Comparison of ENCODE assay signal across 18 cellular contexts in the genomic region with DNA sequence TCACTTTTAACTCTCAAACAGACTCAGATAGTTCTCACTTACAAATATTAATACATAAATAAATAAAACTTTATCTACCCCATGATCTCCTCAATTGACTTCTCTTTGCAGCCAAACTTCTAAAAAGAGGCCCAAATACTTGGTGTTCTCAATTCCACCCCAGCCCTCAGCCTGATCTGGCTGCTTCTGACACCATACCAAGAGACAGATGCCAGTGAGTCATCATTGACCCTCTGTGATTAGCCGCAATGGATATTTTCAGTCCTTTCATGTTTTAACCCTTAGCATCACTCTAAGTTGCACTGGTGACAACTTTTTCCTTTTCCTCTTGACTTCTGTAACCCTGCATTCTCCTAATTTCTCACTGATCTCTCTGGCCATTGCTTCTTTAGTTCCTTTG.
DNase-seq lines count a peak whose midpoint lies in the region; ATAC-seq and TF ChIP-seq lines count a peak whose summit lies in the region.
"Had no signal": no experiment of that assay in that cellular context is flagged by ENCODE, and none has a peak within 500 bp of the region (broad histone marks: within the 10 kb centered on the region; RNA-seq: fewer than 3 reads in every experiment).

No MANE protein-coding gene starts in this region.

- H3K9me3 Mint-ChIP-seq in glutamatergic neuron (ENCODE audit: unreplicated experiment): no peaks in the 10 kb centered on the region
- no peaks in the 10 kb centered on the region for H3K9me3 Mint-ChIP-seq in activated naive CD4-positive, alpha-beta T cell treated with anti-CD3 and anti-CD28 coated beads for 36 hours
- H3K9me3 Mint-ChIP-seq: stimulated activated naive B cell treated with anti-CD40 and anti-IgM and Interleukin-4, amounts not matched to agents 10 μg/mL and 1 μg/mL and 100 μg/mL, for 72 hours; T-helper 1 cell treated with Interleukin-12 subunit alpha and Interleukin-12 subunit beta and Interleukin-4 antibody, amounts not matched to agents 30 μg/mL and 1 μg/mL, for 36 hours had no signal

- no peaks in the 10 kb centered on the region for H3K4me1 ChIP-seq in left lung
- H3K4me1 ChIP-seq: uterus had no signal

- no peak overlapping the region for H3K27ac Mint-ChIP-seq in glutamatergic neuron (ENCODE audit: unreplicated experiment)
- H3K27ac Mint-ChIP-seq in activated naive CD4-positive, alpha-beta T cell treated with anti-CD3 and anti-CD28 coated beads for 36 hours: no peak overlapping the region
- H3K27ac Mint-ChIP-seq: activated CD4-positive, alpha-beta T cell treated with anti-CD3 and anti-CD28 coated beads, Interleukin-2, amount 10 ng/mL, durations not matched to agents 24 days and 14 days; naive thymus-derived CD4-positive, alpha-beta T cell; stimulated activated naive B cell treated with anti-CD40 and anti-IgM and Interleukin-4, amounts not matched to agents 10 μg/mL and 1 μg/mL and 100 μg/mL, for 72 hours; T-helper 1 cell treated with Interleukin-12 subunit alpha and Interleukin-12 subunit beta and Interleukin-4 antibody, amounts not matched to agents 30 μg/mL and 1 μg/mL, for 36 hours had no signal

- no peaks in the 10 kb centered on the region for H3K9me3 ChIP-seq in left lung
- H3K9me3 ChIP-seq: BLaER1 treated with 17β-estradiol and CSF1 and Interleukin-3, amounts not matched to agents 10 nM and 100 nM; uterus had no signal

- H3K36me3 Mint-ChIP-seq in glutamatergic neuron (ENCODE audit: unreplicated experiment): no peaks in the 10 kb centered on the region
- no peaks in the 10 kb centered on the region for H3K36me3 Mint-ChIP-seq in activated naive CD4-positive, alpha-beta T cell treated with anti-CD3 and anti-CD28 coated beads for 36 hours (ENCODE audit: low read depth)
- H3K36me3 Mint-ChIP-seq: stimulated activated naive B cell treated with anti-CD40 and anti-IgM and Interleukin-4, amounts not matched to agents 10 μg/mL and 1 μg/mL and 100 μg/mL, for 72 hours had no signal

- H3K4me3 ChIP-seq in brain microvascular endothelial cell (ENCODE audit: low read depth, low read length) (no peak overlapping the region), left lung (no peak overlapping the region)
- H3K4me3 ChIP-seq: BLaER1 treated with 17β-estradiol and CSF1 and Interleukin-3, amounts not matched to agents 10 nM and 100 nM; uterus had no signal

- H3K36me3 ChIP-seq in brain microvascular endothelial cell (replicated peaks) (no peaks in the 10 kb centered on the region), left lung (no peaks in the 10 kb centered on the region)
- H3K36me3 ChIP-seq: BLaER1 treated with 17β-estradiol and CSF1 and Interleukin-3, amounts not matched to agents 10 nM and 100 nM; uterus had no signal

- TF ChIP-seq CTCF in brain microvascular endothelial cell (IDR thresholded peaks at IDR 0.05; ENCODE audit: low read depth, low read length, missing control alignments) (no peak), left lung (IDR thresholded peaks at IDR 0.05) (no peak), glutamatergic neuron (IDR thresholded peaks at IDR 0.05; ENCODE audit: partially characterized antibody, unreplicated experiment) (no peak)

- CTCF ChIA-PET in activated naive CD4-positive, alpha-beta T cell treated with anti-CD3 and anti-CD28 coated beads for 36 hours (lab: Charles Lee): no interaction called here

- H3K27me3 Mint-ChIP-seq in glutamatergic neuron (ENCODE audit: unreplicated experiment): peaks cover 5% of the 10 kb centered on the region
- H3K27me3 Mint-ChIP-seq in activated naive CD4-positive, alpha-beta T cell treated with anti-CD3 and anti-CD28 coated beads for 36 hours (ENCODE audit: low read depth): no peaks in the 10 kb centered on the region

- H3K4me1 Mint-ChIP-seq in glutamatergic neuron (ENCODE audit: low read depth, unreplicated experiment): no peaks in the 10 kb centered on the region
- H3K4me1 Mint-ChIP-seq in activated naive CD4-positive, alpha-beta T cell treated with anti-CD3 and anti-CD28 coated beads for 36 hours (ENCODE audit: low read depth): no peaks in the 10 kb centered on the region
- H3K4me1 Mint-ChIP-seq: activated CD4-positive, alpha-beta T cell treated with anti-CD3 and anti-CD28 coated beads, Interleukin-2, amount 10 ng/mL, durations not matched to agents 24 days and 14 days; naive thymus-derived CD4-positive, alpha-beta T cell; stimulated activated naive B cell treated with anti-CD40 and anti-IgM and Interleukin-4, amounts not matched to agents 10 μg/mL and 1 μg/mL and 100 μg/mL, for 72 hours had no signal

- H3K27me3 ChIP-seq in brain microvascular endothelial cell (replicated peaks) (no peaks in the 10 kb centered on the region), left lung (no peaks in the 10 kb centered on the region)
- H3K27me3 ChIP-seq: BLaER1 treated with 17β-estradiol and CSF1 and Interleukin-3, amounts not matched to agents 10 nM and 100 nM; uterus had no signal

- DNase-seq in AG08396 (ENCODE audit: low spot score) (peak; percentile 66), LHCN-M2 (ENCODE audit: low read depth) (peak; percentile 89), brain microvascular endothelial cell (peak; percentile 74), left lung (no peak), glutamatergic neuron (no peak), HUDEP-2 (lab: John Stamatoyannopoulos, UW; ENCODE audit: unreplicated experiment in 76 of 76) (no peak)
- no peak for DNase-seq in activated naive CD4-positive, alpha-beta T cell treated with anti-CD3 and anti-CD28 coated beads for 36 hours
- DNase-seq: activated CD4-positive, alpha-beta T cell treated with anti-CD3 and anti-CD28 coated beads, Interleukin-2, amount 10 ng/mL, durations not matched to agents 24 days and 14 days; activated T-cell treated with anti-CD3 and anti-CD28 coated beads, Interleukin-2, amount 50 U/mL, for 48 hours; naive thymus-derived CD4-positive, alpha-beta T cell; NCI-H1105 treated with DMSO at 0.1 percent for 48 hours; right cardiac atrium; stimulated activated naive B cell treated with anti-CD40 and anti-IgM and Interleukin-4, amounts not matched to agents 10 μg/mL and 1 μg/mL and 100 μg/mL, for 72 hours; uterus had no signal

- intact Hi-C loops in left lung (cut with DNase I): no loop called here
- intact Hi-C loops in activated naive CD4-positive, alpha-beta T cell treated with anti-CD3 and anti-CD28 coated beads for 36 hours (cut with micrococcal nuclease): no loop called here

- H3K4me3 Mint-ChIP-seq in glutamatergic neuron (ENCODE audit: unreplicated experiment): no peak overlapping the region
- no peak overlapping the region for H3K4me3 Mint-ChIP-seq in activated naive CD4-positive, alpha-beta T cell treated with anti-CD3 and anti-CD28 coated beads for 36 hours
- H3K4me3 Mint-ChIP-seq: activated CD4-positive, alpha-beta T cell treated with anti-CD3 and anti-CD28 coated beads, Interleukin-2, amount 10 ng/mL, durations not matched to agents 24 days and 14 days; naive thymus-derived CD4-positive, alpha-beta T cell; stimulated activated naive B cell treated with anti-CD40 and anti-IgM and Interleukin-4, amounts not matched to agents 10 μg/mL and 1 μg/mL and 100 μg/mL, for 72 hours; T-helper 1 cell treated with Interleukin-12 subunit alpha and Interleukin-12 subunit beta and Interleukin-4 antibody, amounts not matched to agents 30 μg/mL and 1 μg/mL, for 36 hours had no signal

- ATAC-seq in left lung: peak; percentile 37
- ATAC-seq in GM21447 (IDR thresholded peaks at IDR 0.05; ENCODE audit: unreplicated experiment): no peak
- ATAC-seq: HepG2; naive thymus-derived CD4-positive, alpha-beta T cell; right cardiac atrium; stimulated activated naive B cell treated with anti-CD40 and anti-IgM and Interleukin-4, amounts not matched to agents 10 μg/mL and 1 μg/mL and 100 μg/mL, for 72 hours had no signal

- peak overlapping the region; percentile 35 for H3K27ac ChIP-seq in brain microvascular endothelial cell
- H3K27ac ChIP-seq in left lung: no peak overlapping the region
- H3K27ac ChIP-seq: BLaER1 treated with 17β-estradiol and CSF1 and Interleukin-3, amounts not matched to agents 10 nM and 100 nM; uterus had no signal

- in situ Hi-C loops in brain microvascular endothelial cell (cut with HindIII; ENCODE audit: low pct_ligation_motif_present, low sequenced_read_pairs): no loop called here

Comparison
In these comparisons a context has a peak if more than half of its experiments do, and no peak if none do; other contexts are left out.
1. DNase-seq: peak in AG08396 (single experiment), LHCN-M2 (single experiment) and brain microvascular endothelial cell (single experiment); none in left lung (0 of 2), glutamatergic neuron (single experiment), activated naive CD4-positive, alpha-beta T cell treated with anti-CD3 and anti-CD28 coated beads for 36 hours (single experiment) and HUDEP-2 (0 of 76).